In the genomic region with DNA sequence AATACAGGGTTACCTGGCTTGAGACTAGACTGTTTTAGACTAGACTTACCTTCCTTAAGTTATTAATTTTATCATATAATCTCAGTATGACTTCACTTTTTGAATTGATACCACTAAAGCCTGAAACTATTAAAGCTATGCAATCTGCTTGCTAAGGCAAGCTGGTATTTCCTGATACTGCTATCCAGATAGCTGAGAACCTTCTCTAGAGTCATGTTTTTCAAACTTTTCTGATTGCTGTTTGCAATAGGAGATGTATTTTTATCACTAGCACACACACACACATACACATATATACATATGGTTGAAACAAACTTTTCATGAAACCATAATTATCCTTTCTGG, we compare ENCODE assay signal across 23 cellular contexts. TPM values are rescaled to one million over a fixed set of nuclear protein-coding genes. Genes with fewer than 3 reads are reported as not detected.
DNase-seq lines count a peak whose midpoint lies in the region; ATAC-seq, FAIRE-seq and TF ChIP-seq lines count a peak whose summit lies in the region.
"Had no signal": no experiment of that assay in that cellular context is flagged by ENCODE, and none has a peak within 500 bp of the region (broad histone marks: within the 10 kb centered on the region; RNA-seq: fewer than 3 reads in every experiment).

No MANE protein-coding gene starts in this region.

- no peaks in the 10 kb centered on the region for H3K4me1 ChIP-seq in endothelial cell of umbilical vein (ENCODE audit: control insufficient read depth, extremely low read depth, insufficient read depth, low read length)
- H3K4me1 ChIP-seq: BLaER1 treated with 17β-estradiol and CSF1 and Interleukin-3, amounts not matched to agents 10 nM and 100 nM had no signal

- no peaks in the 10 kb centered on the region for H4K20me1 ChIP-seq in endothelial cell of umbilical vein (replicated peaks; ENCODE audit: control insufficient read depth, extremely low read depth, insufficient read depth, low read length)
- H4K20me1 ChIP-seq: BLaER1 treated with 17β-estradiol and CSF1 and Interleukin-3, amounts not matched to agents 10 nM and 100 nM had no signal

- H3K9me3 ChIP-seq in endothelial cell of umbilical vein (replicated peaks; ENCODE audit: control insufficient read depth, insufficient read depth, low read length) = no peaks in the 10 kb centered on the region
- H3K9me3 ChIP-seq: Caco-2 had no signal

- TF ChIP-seq POLR2A in endothelial cell of umbilical vein (IDR thresholded peaks at IDR 0.05; ENCODE audit: low read depth, low read length) = no peak

- H3K27me3 ChIP-seq in endothelial cell of umbilical vein (ENCODE audit: control insufficient read depth in 2 of 2, insufficient read depth in 2 of 2, low read length in 2 of 2) = no peaks in the 10 kb centered on the region
- H3K27me3 ChIP-seq: BLaER1 treated with 17β-estradiol and CSF1 and Interleukin-3, amounts not matched to agents 10 nM and 100 nM had no signal

- no peaks in the 10 kb centered on the region for H3K79me2 ChIP-seq in endothelial cell of umbilical vein (ENCODE audit: control insufficient read depth, insufficient read depth, low read length)

- POLR2A ChIA-PET in endothelial cell of umbilical vein (lab: Charles Lee) = interaction anchor here (0.6 kb wide), 1 partner anchor 166 kb away, joined by 3 read pairs; no protein-coding TSS in a partner anchor

- no peak overlapping the region for H3K4me3 ChIP-seq in endothelial cell of umbilical vein (replicated peaks in 1 of 3; ENCODE audit: insufficient read depth in 1 of 3, low read depth in 1 of 3, low read length in 3 of 3)
- H3K4me3 ChIP-seq: BLaER1 treated with 17β-estradiol and CSF1 and Interleukin-3, amounts not matched to agents 10 nM and 100 nM; lung had no signal

- dilution Hi-C loops in endothelial cell of umbilical vein (cut with MboI; ENCODE audit: extremely low pct_ligation_motif_present, low sequenced_read_pairs) = no loop called here

- no peak overlapping the region for H3K4me2 ChIP-seq in endothelial cell of umbilical vein (ENCODE audit: insufficient read depth, low read length)
- H3K4me2 ChIP-seq: BLaER1 treated with 17β-estradiol and CSF1 and Interleukin-3, amounts not matched to agents 10 nM and 100 nM had no signal

- no peak overlapping the region for H2AFZ ChIP-seq in endothelial cell of umbilical vein (ENCODE audit: low read depth, low read length)

- no peak overlapping the region for H3K9ac ChIP-seq in endothelial cell of umbilical vein (replicated peaks; ENCODE audit: extremely low read depth, insufficient read depth, low read length)
- H3K9ac ChIP-seq: BLaER1 treated with 17β-estradiol and CSF1 and Interleukin-3, amounts not matched to agents 10 nM and 100 nM had no signal

- peak overlapping the region; percentile 87 for H3K27ac Mint-ChIP-seq in osteocyte (ENCODE audit: unreplicated experiment)
- H3K27ac Mint-ChIP-seq: activated naive CD8-positive, alpha-beta T cell treated with anti-CD3 and anti-CD28 coated beads, Interleukin-2, amount 10 ng/mL, durations not matched to agents 7 days and 5 days; activated T-helper 17 cell treated with anti-CD3 and anti-CD28 coated beads, Interleukin-2, amount 50 U/mL, for 72 hours had no signal

- intact Hi-C loops in endothelial cell of umbilical vein (cut with micrococcal nuclease) = no loop called here

- no TSS peak for BruUV-seq in endothelial cell of umbilical vein (replicated peaks; lab: Mats Ljungman, UMichigan)

- H3K36me3 ChIP-seq in endothelial cell of umbilical vein (ENCODE audit: control insufficient read depth in 2 of 2, extremely low read depth in 1 of 2, insufficient read depth in 2 of 2, low read length in 2 of 2) = no peaks in the 10 kb centered on the region
- H3K36me3 ChIP-seq: BLaER1 treated with 17β-estradiol and CSF1 and Interleukin-3, amounts not matched to agents 10 nM and 100 nM had no signal

- H3K27me3 Mint-ChIP-seq in osteocyte (ENCODE audit: unreplicated experiment) = no peaks in the 10 kb centered on the region

- CTCF ChIA-PET in endothelial cell of umbilical vein (lab: Charles Lee) = interaction anchor here (0.6 to 1.8 kb wide), 5 partner anchors 12 to 147 kb away, joined by 3 to 7 read pairs (median 4); no protein-coding TSS in a partner anchor

- peak; percentile 16 for DNase-seq in AG08395 (ENCODE audit: low spot score)
- DNase-seq in NCI-H226 = peak; percentile 18
- peak; percentile 43 for DNase-seq in endothelial cell of umbilical vein (ENCODE audit: low read depth, low spot score)
- DNase-seq in osteocyte (ENCODE audit: extremely low spot score, unreplicated experiment) = no peak
- no peak for DNase-seq in NCI-H1092 treated with DMSO at 0.1 percent for 48 hours (lab: John Stamatoyannopoulos, UW)
- no peak for DNase-seq in stimulated activated CD4-positive, alpha-beta T cell treated with anti-CD3 and anti-CD28 coated beads, Interleukin-1b, Interleukin-23, amount 100 ng/mL, for 48 hours
- DNase-seq: activated CD8-positive, alpha-beta memory T cell treated with anti-CD3 and anti-CD28 coated beads, Interleukin-2, amount 50 U/mL, for 4 hours; activated naive CD8-positive, alpha-beta T cell treated with anti-CD3 and anti-CD28 coated beads, Interleukin-2, amount 10 ng/mL, durations not matched to agents 7 days and 5 days; Caco-2; DND-41; islet precursor cell; KBM-7; MM.1S; NCI-H146; NCI-H524 treated with DMSO at 0.1 percent for 48 hours; retina; stimulated activated CD8-positive, alpha-beta memory T cell treated with anti-CD3 and anti-CD28 coated beads, Interleukin-4, amount 100 ng/mL, for 48 hours had no signal

- no peak overlapping the region for H3K4me3 Mint-ChIP-seq in osteocyte (ENCODE audit: unreplicated experiment)
- H3K4me3 Mint-ChIP-seq: activated naive CD8-positive, alpha-beta T cell treated with anti-CD3 and anti-CD28 coated beads, Interleukin-2, amount 10 ng/mL, durations not matched to agents 7 days and 5 days; activated T-helper 17 cell treated with anti-CD3 and anti-CD28 coated beads, Interleukin-2, amount 50 U/mL, for 72 hours had no signal

- H3K27ac ChIP-seq in endothelial cell of umbilical vein (ENCODE audit: insufficient read depth, low read depth, low read length) = no peak overlapping the region
- H3K27ac ChIP-seq: BLaER1 treated with 17β-estradiol and CSF1 and Interleukin-3, amounts not matched to agents 10 nM and 100 nM had no signal

- H3K9me1 ChIP-seq in endothelial cell of umbilical vein (replicated peaks; ENCODE audit: control insufficient read depth, extremely low read depth, insufficient read depth, low read length) = no peaks in the 10 kb centered on the region

- peaks cover 5% of the 10 kb centered on the region for H3K9me3 Mint-ChIP-seq in osteocyte (ENCODE audit: unreplicated experiment)
- H3K9me3 Mint-ChIP-seq: activated naive CD8-positive, alpha-beta T cell treated with anti-CD3 and anti-CD28 coated beads, Interleukin-2, amount 10 ng/mL, durations not matched to agents 7 days and 5 days had no signal

- no peak for ATAC-seq in GM18870 (IDR thresholded peaks at IDR 0.05; ENCODE audit: unreplicated experiment)
- ATAC-seq in GM21381 (IDR thresholded peaks at IDR 0.05; ENCODE audit: unreplicated experiment) = no peak
- ATAC-seq: activated T-helper 17 cell treated with anti-CD3 and anti-CD28 coated beads, Interleukin-2, amount 50 U/mL, for 72 hours had no signal

- no peak for FAIRE-seq in endothelial cell of umbilical vein (lab: Jason Lieb, UNC)
- FAIRE-seq: frontal cortex had no signal

- no peak for TF ChIP-seq CTCF in endothelial cell of umbilical vein (IDR thresholded peaks at IDR 0.05; ENCODE audit: extremely low read depth in 1 of 2, insufficient read depth in 1 of 2, low read depth in 1 of 2, low read length in 2 of 2)
- no peak for TF ChIP-seq CTCF in osteocyte (IDR thresholded peaks at IDR 0.05)

- H3K36me3 Mint-ChIP-seq in osteocyte (ENCODE audit: unreplicated experiment) = no peaks in the 10 kb centered on the region
- H3K36me3 Mint-ChIP-seq: activated naive CD8-positive, alpha-beta T cell treated with anti-CD3 and anti-CD28 coated beads, Interleukin-2, amount 10 ng/mL, durations not matched to agents 7 days and 5 days had no signal

- peaks cover 40% of the 10 kb centered on the region for H3K4me1 Mint-ChIP-seq in osteocyte (ENCODE audit: unreplicated experiment)
- H3K4me1 Mint-ChIP-seq: activated naive CD8-positive, alpha-beta T cell treated with anti-CD3 and anti-CD28 coated beads, Interleukin-2, amount 10 ng/mL, durations not matched to agents 7 days and 5 days; activated T-helper 17 cell treated with anti-CD3 and anti-CD28 coated beads, Interleukin-2, amount 50 U/mL, for 72 hours had no signal

TF ChIP-seq in endothelial cell of umbilical vein, 7 proteins besides CTCF, POLR2A, EP300 and RAD21:
- TF ChIP-seq EZH2 (IDR thresholded peaks at IDR 0.05; ENCODE audit: borderline replicate concordance, low read depth, low read length, severe bottlenecking) (no peak), JUN (IDR thresholded peaks at IDR 0.05; ENCODE audit: borderline replicate concordance, insufficient read depth, insufficient read length, low read depth) (no peak), MAX (IDR thresholded peaks at IDR 0.05; ENCODE audit: insufficient read depth, insufficient read length) (no peak), MYC (IDR thresholded peaks at IDR 0.05; ENCODE audit: low read depth, low read length) (no peak)

RNA-seq across cellular contexts. Expression of gene MAGI1, which starts 9.3 kb away (rescaled TPM):
- total RNA-seq in endothelial cell of umbilical vein (47.7 and 47.9 TPM in 2 replicates), osteocyte (20.1 and 21.9 TPM in 2 replicates)
- 8.2 and 10.1 TPM in 2 replicates for polyA plus RNA-seq in endothelial cell of umbilical vein
- polyA plus RNA-seq in endothelial cell of umbilical vein (2011; cell fraction: cytosol; rRNA removed) = 9.6 and 9.8 TPM in 2 replicates
- polyA plus RNA-seq in endothelial cell of umbilical vein (2011; cell fraction: nucleus; rRNA removed) = 55.5 and 63.7 TPM in 2 replicates
- polyA plus RNA-seq in endothelial cell of umbilical vein (2012) = 9.9 and 12.6 TPM in 2 replicates
- polyA minus RNA-seq in endothelial cell of umbilical vein = 49.7 and 51.7 TPM in 2 replicates
- polyA minus RNA-seq in endothelial cell of umbilical vein (2011; cell fraction: cytosol; rRNA and poly(A)+ RNA removed) = 2.2 TPM
- polyA minus RNA-seq in endothelial cell of umbilical vein (2011; cell fraction: nucleus; rRNA and poly(A)+ RNA removed) = 105 and 110 TPM in 2 replicates
- total RNA-seq: activated naive CD8-positive, alpha-beta T cell treated with anti-CD3 and anti-CD28 coated beads, Interleukin-2, amount 10 ng/mL, durations not matched to agents 7 days and 5 days had no signal

Comparison
In these comparisons a context has a peak if more than half of its experiments do, and no peak if none do; other contexts are left out.
1. DNase-seq: peak in AG08395 (single experiment), NCI-H226 (single experiment) and endothelial cell of umbilical vein (single experiment); none in osteocyte (single experiment), NCI-H1092 treated with DMSO at 0.1 percent for 48 hours (single experiment) and stimulated activated CD4-positive, alpha-beta T cell treated with anti-CD3 and anti-CD28 coated beads, Interleukin-1b, Interleukin-23, amount 100 ng/mL, for 48 hours (single experiment).